In genomic region chr18:64202836-64203235, GRCh38 we compare ENCODE assay signal across 21 cellular contexts. TPM values are rescaled to one million over a fixed set of nuclear protein-coding genes. Genes with fewer than 3 reads are reported as not detected.
DNase-seq lines count a peak whose midpoint lies in the region; ATAC-seq and TF ChIP-seq lines count a peak whose summit lies in the region.
"Had no signal": no experiment of that assay in that cellular context is flagged by ENCODE, and none has a peak within 500 bp of the region (broad histone marks: within the 10 kb centered on the region; RNA-seq: fewer than 3 reads in every experiment).

No MANE protein-coding gene starts in this region.

- no peaks in the 10 kb centered on the region for H3K36me3 Mint-ChIP-seq in Calu3 (ENCODE audit: insufficient read depth, unreplicated experiment)
- no peaks in the 10 kb centered on the region for H3K36me3 Mint-ChIP-seq in mesothelial cell of epicardium
- H3K36me3 Mint-ChIP-seq: activated CD4-positive, alpha-beta memory T cell treated with anti-CD3 and anti-CD28 coated beads for 36 hours had no signal

- H3K27me3 Mint-ChIP-seq in Calu3 (ENCODE audit: unreplicated experiment) (no peaks in the 10 kb centered on the region), mesothelial cell of epicardium (ENCODE audit: low read depth) (no peaks in the 10 kb centered on the region)
- H3K27me3 Mint-ChIP-seq: activated CD4-positive, alpha-beta memory T cell treated with anti-CD3 and anti-CD28 coated beads for 36 hours had no signal

- H3K9me3 ChIP-seq in PC-9 (ENCODE audit: insufficient read depth, low read depth) (0 out of 2 replicates have a peak, but pooled peaks cover 4% of the 10 kb centered on the region), mucosa of descending colon (no peaks in the 10 kb centered on the region)
- H3K9me3 ChIP-seq: pancreas, suprapubic skin had no signal

- BruUV-seq in Calu3 (replicated peaks; lab: Mats Ljungman, UMichigan) (no TSS peak), PC-9 (replicated peaks; lab: Mats Ljungman, UMichigan) (no TSS peak)

- ATAC-seq in GM19438 (IDR thresholded peaks at IDR 0.05; ENCODE audit: low read depth, unreplicated experiment) (peak; percentile 12), mucosa of descending colon (no peak)
- ATAC-seq: PC-3, SK-N-SH treated with all-trans-retinoic acid at 6 μM for 48 hours had no signal

- H3K4me1 ChIP-seq in PC-9 (replicated peaks; ENCODE audit: insufficient read depth) (peaks cover 9% of the 10 kb centered on the region; the same call in 1 of the 2 replicates), mucosa of descending colon (ENCODE audit: low read depth) (no peaks in the 10 kb centered on the region)
- H3K4me1 ChIP-seq: pancreas, suprapubic skin had no signal

- H3K4me3 ChIP-seq in PC-9, result no peak overlapping the region
- no peak overlapping the region for H3K4me3 ChIP-seq in mucosa of descending colon
- H3K4me3 ChIP-seq: coronary artery, pancreas, suprapubic skin had no signal

- H3K4me2 ChIP-seq in PC-9, result peak overlapping the region; percentile 51

- POLR2A ChIA-PET in PC-9 (lab: Charles Lee; ENCODE audit: unreplicated experiment), result no interaction called here

- no peaks in the 10 kb centered on the region for H3K9me2 ChIP-seq in PC-9 (ENCODE audit: insufficient read depth)

- H4K20me1 ChIP-seq in PC-9 (ENCODE audit: insufficient read depth), result no peaks in the 10 kb centered on the region

- no peak overlapping the region for H3K4me3 Mint-ChIP-seq in Calu3 (ENCODE audit: low read depth, unreplicated experiment)
- peak overlapping the region; percentile 26 for H3K4me3 Mint-ChIP-seq in mesothelial cell of epicardium
- H3K4me3 Mint-ChIP-seq: activated CD4-positive, alpha-beta memory T cell treated with anti-CD3 and anti-CD28 coated beads for 36 hours had no signal

- H3K36me3 ChIP-seq in PC-9 (ENCODE audit: low read depth), result no peaks in the 10 kb centered on the region
- H3K36me3 ChIP-seq in mucosa of descending colon (ENCODE audit: low read depth), result no peaks in the 10 kb centered on the region
- H3K36me3 ChIP-seq: pancreas, suprapubic skin had no signal

- H3F3A ChIP-seq in PC-9 (ENCODE audit: insufficient read depth, low read depth), result no peaks in the 10 kb centered on the region

- DNase-seq in Calu3 (peak; percentile 36), PC-9 (peak; percentile 39 to 58), mesothelial cell of epicardium (ENCODE audit: low spot score in 2 of 2, unreplicated experiment in 2 of 2) (no peak), mucosa of descending colon (no peak), NCI-H526 treated with DMSO at 0.1 percent for 48 hours (lab: John Stamatoyannopoulos, UW) (no peak), cerebellum (ENCODE audit: low spot score) (no peak)
- DNase-seq in activated CD4-positive, alpha-beta T cell treated with anti-CD3 and anti-CD28 coated beads, Interleukin-2, amount 50 U/mL, for 1 hour, result no peak
- DNase-seq: activated CD4-positive, alpha-beta memory T cell treated with anti-CD3 and anti-CD28 coated beads for 36 hours; amniotic stem cell; glutamatergic neuron; Kasumi-1; midbrain; NCI-H187; pancreas; PC-3 had no signal

- intact Hi-C loops in Calu3 (cut with micrococcal nuclease; ENCODE audit: unreplicated experiment), result no loop called here
- intact Hi-C loops in PC-9 (cut with micrococcal nuclease; ENCODE audit: unreplicated experiment), result loop anchor here (10.0 kb wide), 1 partner anchor 68 kb away; no protein-coding TSS in a partner anchor
- intact Hi-C loops in mucosa of descending colon (cut with DNase I, micrococcal nuclease), result no loop called here

- H3K27ac ChIP-seq in PC-9, result no peak overlapping the region
- H3K27ac ChIP-seq: coronary artery, epithelial cell of prostate, pancreas, suprapubic skin had no signal

- H3K27me3 ChIP-seq in PC-9 (ENCODE audit: insufficient read depth, low read depth), result no peaks in the 10 kb centered on the region
- H3K27me3 ChIP-seq: pancreas, suprapubic skin had no signal

- TF ChIP-seq CTCF in Calu3 (IDR thresholded peaks at IDR 0.05; ENCODE audit: unreplicated experiment), result no peak
- TF ChIP-seq CTCF in PC-9 (conservative IDR thresholded peaks at IDR 0.05), result no peak
- TF ChIP-seq CTCF in mesothelial cell of epicardium (IDR thresholded peaks at IDR 0.05; ENCODE audit: unreplicated experiment), result no peak
- no peak for TF ChIP-seq CTCF in mucosa of descending colon (IDR thresholded peaks at IDR 0.05)

- no peaks in the 10 kb centered on the region for H3K9me3 Mint-ChIP-seq in Calu3 (ENCODE audit: low read depth, unreplicated experiment)
- H3K9me3 Mint-ChIP-seq in mesothelial cell of epicardium, result peaks cover under 1% of the 10 kb centered on the region
- H3K9me3 Mint-ChIP-seq: activated CD4-positive, alpha-beta memory T cell treated with anti-CD3 and anti-CD28 coated beads for 36 hours had no signal

- H3K4me1 Mint-ChIP-seq in Calu3 (ENCODE audit: low read depth, unreplicated experiment), result peaks cover 19% of the 10 kb centered on the region
- H3K4me1 Mint-ChIP-seq in mesothelial cell of epicardium, result peaks cover 22% of the 10 kb centered on the region

- H2AFZ ChIP-seq in PC-9, result peak overlapping the region; percentile 55

- CTCF ChIA-PET in Calu3 (lab: Charles Lee) (no interaction called here), PC-9 (lab: Charles Lee) (interaction anchor here (0.6 to 0.7 kb wide), 2 partner anchors 189 to 688 kb away, joined by 3 to 4 read pairs; no protein-coding TSS in a partner anchor)

- no peaks in the 10 kb centered on the region for H3K79me2 ChIP-seq in PC-9 (ENCODE audit: low read depth)

- H3K27ac Mint-ChIP-seq in Calu3 (ENCODE audit: unreplicated experiment) (no peak overlapping the region), mesothelial cell of epicardium (peak overlapping the region; percentile 65)
- H3K27ac Mint-ChIP-seq: activated CD4-positive, alpha-beta memory T cell treated with anti-CD3 and anti-CD28 coated beads for 36 hours had no signal

RNA-seq across cellular contexts. Expression of gene LINC00305, which starts 53.9 kb away (rescaled TPM):
- total RNA-seq in Calu3 (2022) (not detected in 2 replicates), PC-9 (2021) (not detected in 2 replicates), mesothelial cell of epicardium (not detected in 3 replicates), mucosa of descending colon (not detected), cerebellum (not detected)
- total RNA-seq: activated CD4-positive, alpha-beta memory T cell treated with anti-CD3 and anti-CD28 coated beads for 36 hours; NCI-H460; pancreas; PC-3; suprapubic skin had no signal

Comparison
In these comparisons a context has a peak if more than half of its experiments do, and no peak if none do; other contexts are left out.
1. DNase-seq: peak in Calu3 (single experiment) and PC-9 (2 of 2); none in mesothelial cell of epicardium (0 of 2), activated CD4-positive, alpha-beta T cell treated with anti-CD3 and anti-CD28 coated beads, Interleukin-2, amount 50 U/mL, for 1 hour (single experiment), mucosa of descending colon (0 of 3), NCI-H526 treated with DMSO at 0.1 percent for 48 hours (single experiment) and cerebellum (single experiment).